1 cellular context compared by ENCODE assay signal in the genomic region with DNA sequence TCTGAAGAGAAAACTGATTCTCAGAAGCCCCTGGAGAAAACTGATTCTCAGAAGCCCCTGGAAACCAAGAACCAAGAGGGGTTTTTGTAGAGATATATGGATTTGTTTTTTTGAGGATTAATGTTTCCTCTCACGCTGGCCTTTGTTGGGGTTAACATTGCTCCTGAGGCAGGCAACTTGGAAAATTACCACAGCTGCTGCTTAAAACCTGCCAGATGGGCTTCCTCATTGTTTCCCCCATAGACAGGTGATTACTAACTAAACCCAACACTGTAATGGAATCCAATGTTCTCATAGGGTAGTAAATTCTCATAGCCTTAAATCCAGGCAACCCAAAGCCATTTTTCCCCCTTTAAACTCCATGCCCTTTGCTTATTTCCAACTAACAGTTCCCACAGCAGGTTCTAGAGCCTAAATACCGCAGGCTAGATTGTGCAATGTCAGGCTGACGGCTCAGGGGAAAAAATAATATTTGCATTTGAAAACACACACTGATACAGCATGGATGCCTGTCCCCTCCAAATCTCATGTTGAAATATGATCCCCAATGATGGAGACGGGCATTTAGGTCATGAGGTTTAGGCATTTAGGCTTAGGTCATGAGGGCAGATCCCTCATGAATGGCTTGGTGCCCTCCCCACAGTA.
TF ChIP-seq lines count a peak whose summit lies in the region.

No MANE protein-coding gene starts in this region.

TF ChIP-seq in GM23338, 12 proteins besides CTCF, POLR2A, EP300 and RAD21 (continued from another document):
- TF ChIP-seq EZH2phosphoT487 (IDR thresholded peaks at IDR 0.05; ENCODE audit: unreplicated experiment) (no peak), EZH2 (IDR thresholded peaks at IDR 0.05; ENCODE audit: low read depth, unreplicated experiment) (no peak), STAT1 (IDR thresholded peaks at IDR 0.05; ENCODE audit: unreplicated experiment) (no peak), JUNB (IDR thresholded peaks at IDR 0.05; ENCODE audit: unreplicated experiment) (no peak), NANOG (IDR thresholded peaks at IDR 0.05; ENCODE audit: borderline replicate concordance) (no peak)
- TF ChIP-seq, protein P1, sequence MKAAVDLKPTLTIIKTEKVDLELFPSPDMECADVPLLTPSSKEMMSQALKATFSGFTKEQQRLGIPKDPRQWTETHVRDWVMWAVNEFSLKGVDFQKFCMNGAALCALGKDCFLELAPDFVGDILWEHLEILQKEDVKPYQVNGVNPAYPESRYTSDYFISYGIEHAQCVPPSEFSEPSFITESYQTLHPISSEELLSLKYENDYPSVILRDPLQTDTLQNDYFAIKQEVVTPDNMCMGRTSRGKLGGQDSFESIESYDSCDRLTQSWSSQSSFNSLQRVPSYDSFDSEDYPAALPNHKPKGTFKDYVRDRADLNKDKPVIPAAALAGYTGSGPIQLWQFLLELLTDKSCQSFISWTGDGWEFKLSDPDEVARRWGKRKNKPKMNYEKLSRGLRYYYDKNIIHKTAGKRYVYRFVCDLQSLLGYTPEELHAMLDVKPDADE (IDR thresholded peaks at IDR 0.05), result no peak
- TF ChIP-seq, protein P2, sequence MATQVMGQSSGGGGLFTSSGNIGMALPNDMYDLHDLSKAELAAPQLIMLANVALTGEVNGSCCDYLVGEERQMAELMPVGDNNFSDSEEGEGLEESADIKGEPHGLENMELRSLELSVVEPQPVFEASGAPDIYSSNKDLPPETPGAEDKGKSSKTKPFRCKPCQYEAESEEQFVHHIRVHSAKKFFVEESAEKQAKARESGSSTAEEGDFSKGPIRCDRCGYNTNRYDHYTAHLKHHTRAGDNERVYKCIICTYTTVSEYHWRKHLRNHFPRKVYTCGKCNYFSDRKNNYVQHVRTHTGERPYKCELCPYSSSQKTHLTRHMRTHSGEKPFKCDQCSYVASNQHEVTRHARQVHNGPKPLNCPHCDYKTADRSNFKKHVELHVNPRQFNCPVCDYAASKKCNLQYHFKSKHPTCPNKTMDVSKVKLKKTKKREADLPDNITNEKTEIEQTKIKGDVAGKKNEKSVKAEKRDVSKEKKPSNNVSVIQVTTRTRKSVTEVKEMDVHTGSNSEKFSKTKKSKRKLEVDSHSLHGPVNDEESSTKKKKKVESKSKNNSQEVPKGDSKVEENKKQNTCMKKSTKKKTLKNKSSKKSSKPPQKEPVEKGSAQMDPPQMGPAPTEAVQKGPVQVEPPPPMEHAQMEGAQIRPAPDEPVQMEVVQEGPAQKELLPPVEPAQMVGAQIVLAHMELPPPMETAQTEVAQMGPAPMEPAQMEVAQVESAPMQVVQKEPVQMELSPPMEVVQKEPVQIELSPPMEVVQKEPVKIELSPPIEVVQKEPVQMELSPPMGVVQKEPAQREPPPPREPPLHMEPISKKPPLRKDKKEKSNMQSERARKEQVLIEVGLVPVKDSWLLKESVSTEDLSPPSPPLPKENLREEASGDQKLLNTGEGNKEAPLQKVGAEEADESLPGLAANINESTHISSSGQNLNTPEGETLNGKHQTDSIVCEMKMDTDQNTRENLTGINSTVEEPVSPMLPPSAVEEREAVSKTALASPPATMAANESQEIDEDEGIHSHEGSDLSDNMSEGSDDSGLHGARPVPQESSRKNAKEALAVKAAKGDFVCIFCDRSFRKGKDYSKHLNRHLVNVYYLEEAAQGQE (IDR thresholded peaks at IDR 0.05; ENCODE audit: unreplicated experiment), result no peak
